In genomic region chr19:40379446-40380198, GRCh38 we compare ENCODE assay signal across 31 cellular contexts. TPM values are rescaled to one million over a fixed set of nuclear protein-coding genes. Genes with fewer than 3 reads are reported as not detected.
DNase-seq lines count a peak whose midpoint lies in the region; ATAC-seq, FAIRE-seq and TF ChIP-seq lines count a peak whose summit lies in the region.
"Had no signal": no experiment of that assay in that cellular context is flagged by ENCODE, and none has a peak within 500 bp of the region (broad histone marks: within the 10 kb centered on the region; RNA-seq: fewer than 3 reads in every experiment).

No MANE protein-coding gene starts in this region.

- H3K79me2 ChIP-seq in K562 (ENCODE audit: control insufficient read depth, insufficient read depth, low read length) (no peaks in the 10 kb centered on the region), neural progenitor cell (ENCODE audit: low read depth) (no peaks in the 10 kb centered on the region)

- TF ChIP-seq RAD21 in K562 (CRISPR knock-in tag; conservative IDR thresholded peaks at IDR 0.05 in 1 of 2, IDR thresholded peaks at IDR 0.05 in 1 of 2), result no peak

- DNase-seq in activated T-cell treated with anti-CD3 and anti-CD28 coated beads, Interleukin-2, amount 50 U/mL, for 24 hours, result no peak
- no peak for DNase-seq in activated T-cell treated with anti-CD3 and anti-CD28 coated beads, Interleukin-2, amount 50 U/mL, for 1 hour
- DNase-seq in K562 (ENCODE audit: extremely low read depth in 1 of 4, low spot score in 3 of 4), result no peak
- DNase-seq in neural progenitor cell (ENCODE audit: low spot score), result no peak
- DNase-seq in HFFc6, result no peak
- DNase-seq in NCI-H226, result no peak
- DNase-seq: CD4-positive, CD25-positive, alpha-beta regulatory T cell; DMS153; DND-41; GM23248; Kasumi-1; NCI-H1092 treated with DMSO at 0.1 percent for 48 hours; NCI-H1436; NCI-H187; NCI-H2081 treated with DMSO at 0.1 percent for 48 hours; NCI-H2171; NCI-H524; NCI-H748 treated with DMSO at 0.1 percent for 48 hours; NK-92 treated with Interleukin-12 subunit alpha and Interleukin-12 subunit beta, amount 100 ng/mL, for 24 hours; PC-3; Right ventricle myocardium superior had no signal

- no peak overlapping the region for H3K27ac ChIP-seq in K562 (ENCODE audit: extremely low read depth, low read depth, low read length)
- no peak overlapping the region for H3K27ac ChIP-seq in neural progenitor cell
- H3K27ac ChIP-seq: BLaER1, GM23248, SJSA1 had no signal

- TF ChIP-seq EP300 in K562 (IDR thresholded peaks at IDR 0.05; ENCODE audit: low read length), result no peak

- WGBS in K562 (ENCODE audit: insufficient coverage, low coverage, missing lambda C conversion rate), result 42% methylated on average over 8 of the region's 11 CpGs

- H3K4me3 Mint-ChIP-seq in activated T-cell treated with anti-CD3 and anti-CD28 coated beads, Interleukin-2, amount 50 U/mL, for 24 hours, result no peak overlapping the region
- H3K4me3 Mint-ChIP-seq in neural progenitor cell, result no peak overlapping the region
- H3K4me3 Mint-ChIP-seq in HFFc6, result no peak overlapping the region
- H3K4me3 Mint-ChIP-seq: CD4-positive, CD25-positive, alpha-beta regulatory T cell had no signal

- intact Hi-C loops in K562 (cut with micrococcal nuclease), result no loop called here

- H3K9ac ChIP-seq in K562 (ENCODE audit: insufficient read depth in 1 of 2, low read depth in 2 of 2, low read length in 2 of 2), result no peak overlapping the region; a peak in 1 of 4 replicates
- no peak overlapping the region for H3K9ac ChIP-seq in neural progenitor cell
- H3K9ac ChIP-seq: BLaER1, GM23248 had no signal

- no peak for TF ChIP-seq POLR2A in K562 (conservative IDR thresholded peaks at IDR 0.05)

- TF ChIP-seq CTCF in K562 (IDR thresholded peaks at IDR 0.05 in 2 of 3, conservative IDR thresholded peaks at IDR 0.05 in 1 of 3; ENCODE audit: insufficient read depth in 2 of 3, low read depth in 1 of 3, low read length in 3 of 3) (no peak), neural progenitor cell (IDR thresholded peaks at IDR 0.05) (no peak), HFFc6 (IDR thresholded peaks at IDR 0.05) (no peak)

- H3K27me3 ChIP-seq in K562 (ENCODE audit: control insufficient read depth in 2 of 2, insufficient read depth in 2 of 2, low read length in 2 of 2) (no peaks in the 10 kb centered on the region), neural progenitor cell (no peaks in the 10 kb centered on the region)
- H3K27me3 ChIP-seq: BLaER1, SJSA1 had no signal

- H3K9me3 Mint-ChIP-seq in activated T-cell treated with anti-CD3 and anti-CD28 coated beads, Interleukin-2, amount 50 U/mL, for 24 hours, result no peaks in the 10 kb centered on the region
- H3K9me3 Mint-ChIP-seq in neural progenitor cell (no peaks in the 10 kb centered on the region), HFFc6 (no peaks in the 10 kb centered on the region)

- H3K9me3 ChIP-seq in K562 (replicated peaks; ENCODE audit: control insufficient read depth, insufficient read depth, low read depth, low read length) (no peaks in the 10 kb centered on the region), neural progenitor cell (ENCODE audit: low read depth) (no peaks in the 10 kb centered on the region)
- H3K9me3 ChIP-seq: BLaER1, HAP-1, SJSA1 had no signal

- H3K4me2 ChIP-seq in K562 (ENCODE audit: insufficient read depth, low read length) (no peak overlapping the region), neural progenitor cell (no peak overlapping the region)
- H3K4me2 ChIP-seq: BLaER1 had no signal

- H4K20me1 ChIP-seq in K562 (replicated peaks; ENCODE audit: control insufficient read depth, insufficient read depth, low read length), result 0 out of 2 replicates have a peak, but pooled peaks cover 5% of the 10 kb centered on the region
- H4K20me1 ChIP-seq in neural progenitor cell (ENCODE audit: low read depth), result no peaks in the 10 kb centered on the region
- H4K20me1 ChIP-seq: BLaER1 had no signal

- H3K4me3 ChIP-seq in K562 (no peak overlapping the region), neural progenitor cell (no peak overlapping the region)
- H3K4me3 ChIP-seq: BLaER1, GM23248, HAP-1, SJSA1 had no signal

- in situ Hi-C loops in K562 (cut with MboI), result no loop called here

- no peak; the same call in 2 of the 3 replicates for ATAC-seq in K562
- no peak for ATAC-seq in HG02840 (IDR thresholded peaks at IDR 0.05; ENCODE audit: low FRiP score, unreplicated experiment)
- ATAC-seq: HepG2, PC-3 had no signal

- POLR2A ChIA-PET in K562 (lab: Yijun Ruan, JAX), result interaction anchor here (0.8 to 2.6 kb wide), 4 partner anchors 8 to 15 kb away, joined by 3 to 19 read pairs (median 6); no protein-coding TSS in a partner anchor

- no peak for FAIRE-seq in K562 (lab: Jason Lieb, UNC)
- FAIRE-seq: GM12892, GM18507, HepG2 had no signal

- CTCF ChIA-PET in K562 (lab: Yijun Ruan, JAX; ENCODE audit: low intra/inter-chr PET ratio), result no interaction called here

- H3K36me3 Mint-ChIP-seq in activated T-cell treated with anti-CD3 and anti-CD28 coated beads, Interleukin-2, amount 50 U/mL, for 24 hours (ENCODE audit: low read depth), result peaks cover 7% of the 10 kb centered on the region
- peaks cover 7% of the 10 kb centered on the region for H3K36me3 Mint-ChIP-seq in neural progenitor cell
- 0 out of 2 replicates have a peak, but pooled peaks cover 4% of the 10 kb centered on the region for H3K36me3 Mint-ChIP-seq in HFFc6 (ENCODE audit: low read depth)

- no peaks in the 10 kb centered on the region for H3F3A ChIP-seq in neural progenitor cell (ENCODE audit: low read depth)

- no peaks in the 10 kb centered on the region for H3K9me1 ChIP-seq in K562 (ENCODE audit: control insufficient read depth, insufficient read depth, low read length)

- H3K36me3 ChIP-seq in K562 (ENCODE audit: control insufficient read depth, insufficient read depth, low read length), result peaks cover 15% of the 10 kb centered on the region; the same call in 2 of the 3 replicates
- H3K36me3 ChIP-seq in neural progenitor cell, result no peaks in the 10 kb centered on the region
- H3K36me3 ChIP-seq: HAP-1, SJSA1 had no signal

- no TSS peak for BruUV-seq in K562 (replicated peaks; lab: Mats Ljungman, UMichigan)

- peaks cover under 1% of the 10 kb centered on the region for H3K4me1 Mint-ChIP-seq in activated T-cell treated with anti-CD3 and anti-CD28 coated beads, Interleukin-2, amount 50 U/mL, for 24 hours (ENCODE audit: low read depth)
- peaks cover 3% of the 10 kb centered on the region for H3K4me1 Mint-ChIP-seq in neural progenitor cell
- no peaks in the 10 kb centered on the region for H3K4me1 Mint-ChIP-seq in HFFc6 (ENCODE audit: low read depth)

- H3K4me1 ChIP-seq in K562 (replicated peaks in 1 of 2; ENCODE audit: control insufficient read depth in 2 of 2, insufficient read depth in 2 of 2, low read length in 2 of 2) (peaks cover 0 to 36% of the 10 kb centered on the region in 2 experiments; a peak in 2 of 5 replicates), neural progenitor cell (no peaks in the 10 kb centered on the region)
- H3K4me1 ChIP-seq: BLaER1, HAP-1, SJSA1 had no signal

- no peaks in the 10 kb centered on the region for H3K27me3 Mint-ChIP-seq in activated T-cell treated with anti-CD3 and anti-CD28 coated beads, Interleukin-2, amount 50 U/mL, for 24 hours
- H3K27me3 Mint-ChIP-seq in neural progenitor cell (ENCODE audit: insufficient read depth, low read depth) (peaks cover 2% of the 10 kb centered on the region), HFFc6 (ENCODE audit: insufficient read depth) (no peaks in the 10 kb centered on the region)
- H3K27me3 Mint-ChIP-seq: CD4-positive, CD25-positive, alpha-beta regulatory T cell had no signal

- no peak overlapping the region for H2AFZ ChIP-seq in K562 (ENCODE audit: low read depth, low read length)
- H2AFZ ChIP-seq in neural progenitor cell (replicated peaks), result no peak overlapping the region
- H2AFZ ChIP-seq: GM23248 had no signal

- H3K27ac Mint-ChIP-seq in activated T-cell treated with anti-CD3 and anti-CD28 coated beads, Interleukin-2, amount 50 U/mL, for 24 hours, result peak overlapping the region; percentile 47
- H3K27ac Mint-ChIP-seq in neural progenitor cell (peak overlapping the region; percentile 21), HFFc6 (no peak overlapping the region)
- H3K27ac Mint-ChIP-seq: CD4-positive, CD25-positive, alpha-beta regulatory T cell had no signal

RNA-seq across cellular contexts. Expression of gene HIPK4, which starts 10.4 kb away (rescaled TPM):
- total RNA-seq in K562 (2011; cell fraction: chromatin; rRNA removed; ENCODE audit: low replicate concordance), result not detected in 2 replicates
- total RNA-seq in K562 (2011; cell fraction: nucleolus; rRNA removed), result 0.13 TPM in 1 of 2 replicates, not detected in the other
- total RNA-seq in K562 (2011; cell fraction: nucleoplasm; rRNA removed), result 0.31 TPM in 1 of 2 replicates, not detected in the other
- total RNA-seq in K562 (2014; rRNA removed), result 0.08 TPM in 1 of 2 replicates, not detected in the other
- not detected in 2 replicates for total RNA-seq in K562 (2014; rRNA removed; fragmentation: Illumina TruSeq; extraction: Trizol)
- total RNA-seq in K562 (2015; rRNA removed; fragmentation: Illumina TruSeq; extraction: Trizol), result not detected in 2 replicates
- total RNA-seq in K562 (2021), result 0.07 and 0.09 TPM in 2 replicates
- polyA plus RNA-seq in K562 (2011; rRNA removed), result 0.06 TPM in 1 of 2 replicates, not detected in the other
- polyA plus RNA-seq in K562 (2011; cell fraction: cytosol; rRNA removed), result 0.06 TPM in 2 replicates
- polyA plus RNA-seq in K562 (2011; cell fraction: nucleus; rRNA removed), result 0.10 TPM in 1 of 2 replicates, not detected in the other
- polyA plus RNA-seq in K562 (2012), result 0.08 and 0.10 TPM in 2 replicates
- not detected in 2 replicates for polyA plus RNA-seq in K562 (2014; fragmentation: Illumina TruSeq; extraction: Trizol)
- polyA plus RNA-seq in K562 (2014; fragmentation: Nextera tagmentation; extraction: Ambion mirVana), result not detected
- 0.05 TPM in 1 of 2 replicates, not detected in the other for polyA plus RNA-seq in K562 (2014; rRNA removed)
- polyA minus RNA-seq in K562 (2011; rRNA and poly(A)+ RNA removed), result not detected in 2 replicates
- polyA minus RNA-seq in K562 (2011; cell fraction: cytosol; rRNA and poly(A)+ RNA removed), result not detected in 2 replicates
- not detected in 2 replicates for polyA minus RNA-seq in K562 (2011; cell fraction: nucleus; rRNA and poly(A)+ RNA removed)
- total RNA-seq in neural progenitor cell (ENCODE audit: low replicate concordance), result 0.34 TPM in 1 of 2 replicates, not detected in the other
- under 1 TPM in 4 of 6 experiments, not detected in 2; 0.07 to 0.11 (median 0.10) TPM for total RNA-seq in HFFc6 (2021; fragmentation: NEBNext Ultra II Directional; extraction: Animal tissue kit (Norgen Biotek cat#: 25700))
- total RNA-seq: A172; CD4-positive, CD25-positive, alpha-beta regulatory T cell; HepG2; HT1080; PC-3; Right ventricle myocardium superior; RPMI7951 had no signal
- polyA plus RNA-seq: CD4-positive, CD25-positive, alpha-beta regulatory T cell had no signal

RNA-seq across cellular contexts. Expression of gene PLD3, which starts 31.1 kb away (rescaled TPM):
- 107 and 382 TPM in 2 replicates for total RNA-seq in K562 (2011; cell fraction: chromatin; rRNA removed; ENCODE audit: low replicate concordance)
- total RNA-seq in K562 (2011; cell fraction: nucleolus; rRNA removed), result 428 and 489 TPM in 2 replicates
- 273 and 275 TPM in 2 replicates for total RNA-seq in K562 (2011; cell fraction: nucleoplasm; rRNA removed)
- total RNA-seq in K562 (2014; rRNA removed) (112 and 167 TPM in 2 replicates), K562 (2014; rRNA removed; fragmentation: Illumina TruSeq; extraction: Trizol) (25.6 and 32.7 TPM in 2 replicates), K562 (2015; rRNA removed; fragmentation: Illumina TruSeq; extraction: Trizol) (63.5 and 72.9 TPM in 2 replicates), K562 (2021) (121 and 128 TPM in 2 replicates), neural progenitor cell (ENCODE audit: low replicate concordance) (116 and 289 TPM in 2 replicates)
- polyA plus RNA-seq in K562 (2011; rRNA removed) (72.7 and 167 TPM in 2 replicates), K562 (2014; fragmentation: Illumina TruSeq; extraction: Trizol) (79.3 and 129 TPM in 2 replicates), K562 (2014; fragmentation: Nextera tagmentation; extraction: Ambion mirVana) (1 to 10 TPM; 2.3 to 5.8 TPM), K562 (2014; rRNA removed) (81.6 and 91.2 TPM in 2 replicates)
- polyA plus RNA-seq in K562 (2011; cell fraction: cytosol; rRNA removed), result 103 and 259 TPM in 2 replicates
- 92.2 and 141 TPM in 2 replicates for polyA plus RNA-seq in K562 (2011; cell fraction: nucleus; rRNA removed)
- polyA plus RNA-seq in K562 (2012), result 172 and 394 TPM in 2 replicates
- 36.8 and 45.4 TPM in 2 replicates for polyA minus RNA-seq in K562 (2011; rRNA and poly(A)+ RNA removed)
- 168 and 196 TPM in 2 replicates for polyA minus RNA-seq in K562 (2011; cell fraction: cytosol; rRNA and poly(A)+ RNA removed)
- polyA minus RNA-seq in K562 (2011; cell fraction: nucleus; rRNA and poly(A)+ RNA removed), result 38.8 and 46.8 TPM in 2 replicates
- total RNA-seq in HFFc6 (2021; fragmentation: NEBNext Ultra II Directional; extraction: Animal tissue kit (Norgen Biotek cat#: 25700)), result 100 to 1,000 TPM; 141 to 211 (median 152) TPM

RNA-seq across cellular contexts. Expression of gene C19orf47, which starts 31.4 kb away (rescaled TPM):
- total RNA-seq in K562 (2011; cell fraction: chromatin; rRNA removed; ENCODE audit: low replicate concordance), result 54.6 and 104 TPM in 2 replicates
- total RNA-seq in K562 (2011; cell fraction: nucleolus; rRNA removed), result 38.6 and 39.2 TPM in 2 replicates
- total RNA-seq in K562 (2011; cell fraction: nucleoplasm; rRNA removed), result 46.7 and 47.2 TPM in 2 replicates
- 15.8 and 18.7 TPM in 2 replicates for total RNA-seq in K562 (2014; rRNA removed)
- 3.3 and 4.0 TPM in 2 replicates for total RNA-seq in K562 (2014; rRNA removed; fragmentation: Illumina TruSeq; extraction: Trizol)
- 9.6 and 11.0 TPM in 2 replicates for total RNA-seq in K562 (2015; rRNA removed; fragmentation: Illumina TruSeq; extraction: Trizol)
- total RNA-seq in K562 (2021), result 26.1 and 27.3 TPM in 2 replicates
- polyA plus RNA-seq in K562 (2011; rRNA removed), result 21.6 and 24.9 TPM in 2 replicates
- polyA plus RNA-seq in K562 (2011; cell fraction: cytosol; rRNA removed), result 20.1 and 41.9 TPM in 2 replicates
- 26.9 and 32.6 TPM in 2 replicates for polyA plus RNA-seq in K562 (2011; cell fraction: nucleus; rRNA removed)
- 14.8 and 15.2 TPM in 2 replicates for polyA plus RNA-seq in K562 (2012)
- polyA plus RNA-seq in K562 (2014; fragmentation: Illumina TruSeq; extraction: Trizol), result 15.2 and 18.3 TPM in 2 replicates
- under 1 TPM; 0.08 to 0.66 TPM for polyA plus RNA-seq in K562 (2014; fragmentation: Nextera tagmentation; extraction: Ambion mirVana)
- 14.7 and 20.5 TPM in 2 replicates for polyA plus RNA-seq in K562 (2014; rRNA removed)
- polyA minus RNA-seq in K562 (2011; rRNA and poly(A)+ RNA removed), result 25.2 and 45.6 TPM in 2 replicates
- 13.1 and 23.2 TPM in 2 replicates for polyA minus RNA-seq in K562 (2011; cell fraction: cytosol; rRNA and poly(A)+ RNA removed)
- 12.1 and 14.4 TPM in 2 replicates for polyA minus RNA-seq in K562 (2011; cell fraction: nucleus; rRNA and poly(A)+ RNA removed)
- 10.6 and 13.1 TPM in 2 replicates for total RNA-seq in neural progenitor cell (ENCODE audit: low replicate concordance)
- total RNA-seq in HFFc6 (2021; fragmentation: NEBNext Ultra II Directional; extraction: Animal tissue kit (Norgen Biotek cat#: 25700)), result 10 to 100 TPM; 15.8 to 20.0 (median 18.5) TPM

RNA-seq across cellular contexts. Expression of gene PRX, which starts 33.6 kb away (rescaled TPM):
- total RNA-seq in K562 (2011; cell fraction: chromatin; rRNA removed; ENCODE audit: low replicate concordance), result 1.8 and 4.5 TPM in 2 replicates
- total RNA-seq in K562 (2011; cell fraction: nucleolus; rRNA removed), result 2.7 and 2.8 TPM in 2 replicates
- total RNA-seq in K562 (2011; cell fraction: nucleoplasm; rRNA removed), result 2.1 and 2.2 TPM in 2 replicates
- total RNA-seq in K562 (2014; rRNA removed) (2.8 and 3.8 TPM in 2 replicates), K562 (2014; rRNA removed; fragmentation: Illumina TruSeq; extraction: Trizol) (0.61 and 0.65 TPM in 2 replicates), K562 (2015; rRNA removed; fragmentation: Illumina TruSeq; extraction: Trizol) (1.8 and 2.0 TPM in 2 replicates), K562 (2021) (2.9 and 3.5 TPM in 2 replicates), neural progenitor cell (ENCODE audit: low replicate concordance) (1.4 and 4.7 TPM in 2 replicates)
- polyA plus RNA-seq in K562 (2011; rRNA removed) (1.5 and 1.7 TPM in 2 replicates), K562 (2014; fragmentation: Illumina TruSeq; extraction: Trizol) (1.3 and 2.1 TPM in 2 replicates), K562 (2014; fragmentation: Nextera tagmentation; extraction: Ambion mirVana) (not detected), K562 (2014; rRNA removed) (1.4 and 1.7 TPM in 2 replicates)
- 1.4 and 1.7 TPM in 2 replicates for polyA plus RNA-seq in K562 (2011; cell fraction: cytosol; rRNA removed)
- polyA plus RNA-seq in K562 (2011; cell fraction: nucleus; rRNA removed), result 1.0 and 1.8 TPM in 2 replicates
- polyA plus RNA-seq in K562 (2012), result 2.5 and 4.5 TPM in 2 replicates
- 1.4 and 1.5 TPM in 2 replicates for polyA minus RNA-seq in K562 (2011; rRNA and poly(A)+ RNA removed)
- polyA minus RNA-seq in K562 (2011; cell fraction: cytosol; rRNA and poly(A)+ RNA removed), result 2.1 and 2.8 TPM in 2 replicates
- 0.54 and 1.00 TPM in 2 replicates for polyA minus RNA-seq in K562 (2011; cell fraction: nucleus; rRNA and poly(A)+ RNA removed)
- 1 to 10 TPM in 2 of 6 experiments, under 1 TPM in 4; 0.86 to 1.5 (median 0.94) TPM for total RNA-seq in HFFc6 (2021; fragmentation: NEBNext Ultra II Directional; extraction: Animal tissue kit (Norgen Biotek cat#: 25700))
- total RNA-seq: HT1080 had no signal

RNA-seq across cellular contexts. Expression of gene SERTAD1, which starts 46.2 kb away (rescaled TPM):
- total RNA-seq in K562 (2011; cell fraction: chromatin; rRNA removed; ENCODE audit: low replicate concordance), result 3.1 and 8.3 TPM in 2 replicates
- total RNA-seq in K562 (2011; cell fraction: nucleolus; rRNA removed), result 10.3 and 11.0 TPM in 2 replicates
- 7.5 and 8.9 TPM in 2 replicates for total RNA-seq in K562 (2011; cell fraction: nucleoplasm; rRNA removed)
- total RNA-seq in K562 (2014; rRNA removed) (8.1 and 10.9 TPM in 2 replicates), K562 (2014; rRNA removed; fragmentation: Illumina TruSeq; extraction: Trizol) (2.1 and 2.8 TPM in 2 replicates), K562 (2015; rRNA removed; fragmentation: Illumina TruSeq; extraction: Trizol) (4.9 and 5.5 TPM in 2 replicates), K562 (2021) (8.7 and 8.9 TPM in 2 replicates), neural progenitor cell (ENCODE audit: low replicate concordance) (2.4 and 5.5 TPM in 2 replicates)
- polyA plus RNA-seq in K562 (2011; rRNA removed) (6.1 and 6.8 TPM in 2 replicates), K562 (2014; fragmentation: Illumina TruSeq; extraction: Trizol) (2.3 and 5.0 TPM in 2 replicates), K562 (2014; fragmentation: Nextera tagmentation; extraction: Ambion mirVana) (under 1 TPM; 0.15 to 0.85 TPM), K562 (2014; rRNA removed) (6.7 TPM in 2 replicates)
- polyA plus RNA-seq in K562 (2011; cell fraction: cytosol; rRNA removed), result 7.4 and 18.7 TPM in 2 replicates
- polyA plus RNA-seq in K562 (2011; cell fraction: nucleus; rRNA removed), result 5.6 and 9.1 TPM in 2 replicates
- 6.7 and 8.9 TPM in 2 replicates for polyA plus RNA-seq in K562 (2012)
- polyA minus RNA-seq in K562 (2011; rRNA and poly(A)+ RNA removed), result 1.9 and 2.1 TPM in 2 replicates
- polyA minus RNA-seq in K562 (2011; cell fraction: cytosol; rRNA and poly(A)+ RNA removed), result 3.5 and 4.5 TPM in 2 replicates
- polyA minus RNA-seq in K562 (2011; cell fraction: nucleus; rRNA and poly(A)+ RNA removed), result 1.8 and 3.6 TPM in 2 replicates
- 10 to 100 TPM; 18.5 to 25.4 (median 21.2) TPM for total RNA-seq in HFFc6 (2021; fragmentation: NEBNext Ultra II Directional; extraction: Animal tissue kit (Norgen Biotek cat#: 25700))
